Comparison of ENCODE assay signal across 18 cellular contexts in the genomic region with DNA sequence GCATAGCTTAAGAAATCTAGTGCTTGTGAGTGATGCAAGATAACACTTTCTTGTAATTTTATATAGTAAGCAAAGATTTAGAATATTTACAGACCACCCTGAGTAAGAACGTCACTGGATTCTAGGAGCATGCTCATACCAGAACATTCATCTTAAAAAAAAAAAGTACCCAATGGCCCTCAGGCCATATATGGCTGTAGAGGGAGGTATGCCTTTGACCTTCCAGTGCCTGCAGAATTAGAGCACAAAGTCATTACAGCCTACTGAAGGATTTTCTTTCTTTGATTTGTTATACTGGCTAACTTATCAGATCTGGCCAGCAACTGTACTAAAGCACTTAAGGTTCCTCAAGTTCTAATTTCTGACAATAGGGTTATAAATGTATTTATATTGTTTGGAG.
"Had no signal": no experiment of that assay in that cellular context is flagged by ENCODE, and none has a peak within 500 bp of the region (broad histone marks: within the 10 kb centered on the region; RNA-seq: fewer than 3 reads in every experiment).

No MANE protein-coding gene starts in this region.

- H3K4me1 Mint-ChIP-seq: immature natural killer cell, memory B cell, naive B cell, nephron progenitor cell had no signal

- ATAC-seq: esophagus mucosa, heart left ventricle, lower lobe of right lung had no signal

- H3K27ac Mint-ChIP-seq: immature natural killer cell, memory B cell, naive B cell, nephron progenitor cell had no signal

- H3K27me3 ChIP-seq: heart left ventricle, sigmoid colon, stomach, transverse colon had no signal

- H3K4me1 ChIP-seq: heart left ventricle, left ventricle myocardium inferior, lower lobe of right lung, transverse colon had no signal

- H3K27ac ChIP-seq: heart left ventricle, left ventricle myocardium inferior, lower lobe of right lung, sigmoid colon, skin epidermis, stomach, thoracic aorta, transverse colon had no signal

- H3K4me3 Mint-ChIP-seq: immature natural killer cell, memory B cell, naive B cell, nephron progenitor cell had no signal

- H3K27me3 Mint-ChIP-seq: memory B cell had no signal

- H3K36me3 Mint-ChIP-seq: immature natural killer cell, memory B cell had no signal

- H3K4me3 ChIP-seq: heart left ventricle, left ventricle myocardium inferior, lower lobe of right lung, sigmoid colon, skin epidermis, stomach, thoracic aorta, transverse colon had no signal

- H3K9me3 Mint-ChIP-seq: memory B cell, naive B cell, nephron progenitor cell had no signal

- H3K9me3 ChIP-seq: heart left ventricle, left ventricle myocardium inferior, lower lobe of right lung, sigmoid colon, stomach, thoracic aorta, transverse colon had no signal

- DNase-seq: effector memory CD4-positive, alpha-beta T cell; heart left ventricle; immature natural killer cell; left ventricle myocardium inferior; lower lobe of right lung; naive B cell; nephron progenitor cell; posterior cingulate gyrus; sigmoid colon; stimulated activated CD4-positive, alpha-beta T cell treated with anti-CD3 and anti-CD28 coated beads, Interleukin-12 subunit alpha, Interleukin-12 subunit beta, amount 100 ng/mL, for 4 hours; stimulated activated naive CD4-positive, alpha-beta T cell; stomach; substantia nigra; transverse colon had no signal

- H3K36me3 ChIP-seq: heart left ventricle, left ventricle myocardium inferior, lower lobe of right lung, sigmoid colon, stomach, thoracic aorta, transverse colon had no signal
